1 cellular context compared by ENCODE assay signal in genomic region chr1:113072141-113072756, GRCh38.
TF ChIP-seq lines count a peak whose summit lies in the region.

No MANE protein-coding gene starts in this region.

TF ChIP-seq in H1, 55 proteins besides CTCF, POLR2A, EP300 and RAD21:
- TF ChIP-seq NRF1 (IDR thresholded peaks at IDR 0.05; ENCODE audit: low read depth, low read length) (no peak), KDM5A (IDR thresholded peaks at IDR 0.05; ENCODE audit: low read length) (no peak), TAF7 (optimal IDR thresholded peaks at IDR 0.05; ENCODE audit: borderline replicate concordance, low read depth, low read length) (no peak), ZNF274 (IDR thresholded peaks at IDR 0.05; ENCODE audit: borderline replicate concordance, extremely low read depth, low read length) (no peak), HDAC6 (IDR thresholded peaks at IDR 0.05; ENCODE audit: low read depth, low read length) (no peak), CREB1 (IDR thresholded peaks at IDR 0.05) (no peak), TBP (IDR thresholded peaks at IDR 0.05; ENCODE audit: low read depth, low read length) (no peak), SIRT6 (IDR thresholded peaks at IDR 0.05; ENCODE audit: low read length) (no peak), BCL11A (IDR thresholded peaks at IDR 0.05; ENCODE audit: low read depth in 2 of 2, low read length in 2 of 2) (no peak), SP2 (IDR thresholded peaks at IDR 0.05; ENCODE audit: low read length) (no peak), TCF12 (IDR thresholded peaks at IDR 0.05; ENCODE audit: low read depth, low read length) (no peak), GTF2F1 (IDR thresholded peaks at IDR 0.05; ENCODE audit: borderline replicate concordance, low read depth, low read length) (no peak), FOSL1 (IDR thresholded peaks at IDR 0.05; ENCODE audit: insufficient read depth, low read depth, low read length) (no peak), JUND (IDR thresholded peaks at IDR 0.05; ENCODE audit: low read length) (no peak), SUZ12 (IDR thresholded peaks at IDR 0.05; ENCODE audit: low read length) (no peak), CHD2 (IDR thresholded peaks at IDR 0.05; ENCODE audit: low read length) (no peak), CEBPB (IDR thresholded peaks at IDR 0.05; ENCODE audit: low read depth, low read length) (peak; percentile 89), ATF2 (IDR thresholded peaks at IDR 0.05; ENCODE audit: low read length) (peak; percentile 6; the same call in 1 of the 2 replicates), SIX5 (IDR thresholded peaks at IDR 0.05; ENCODE audit: low read depth, low read length) (no peak), ATF3 (IDR thresholded peaks at IDR 0.05; ENCODE audit: insufficient read depth, low read depth, low read length) (peak; percentile 66; the same call in 1 of the 2 replicates), RXRA (IDR thresholded peaks at IDR 0.05; ENCODE audit: insufficient read depth, low read depth, low read length) (no peak)
